Comparison of ENCODE assay signal across 8 cellular contexts in genomic region chr17:4939804-4940624, GRCh38. TPM values are rescaled to one million over a fixed set of nuclear protein-coding genes. Genes with fewer than 3 reads are reported as not detected.
DNase-seq lines count a peak whose midpoint lies in the region; ATAC-seq, FAIRE-seq and TF ChIP-seq lines count a peak whose summit lies in the region.

Gene RNF167, plus strand, starts transcription at chr17:4940268. Its CDS starts 642 bp downstream, at chr17:4940910.
A gene with protein sequence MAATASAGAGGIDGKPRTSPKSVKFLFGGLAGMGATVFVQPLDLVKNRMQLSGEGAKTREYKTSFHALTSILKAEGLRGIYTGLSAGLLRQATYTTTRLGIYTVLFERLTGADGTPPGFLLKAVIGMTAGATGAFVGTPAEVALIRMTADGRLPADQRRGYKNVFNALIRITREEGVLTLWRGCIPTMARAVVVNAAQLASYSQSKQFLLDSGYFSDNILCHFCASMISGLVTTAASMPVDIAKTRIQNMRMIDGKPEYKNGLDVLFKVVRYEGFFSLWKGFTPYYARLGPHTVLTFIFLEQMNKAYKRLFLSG (minus strand): TSS chr17:4940046. CDS start chr17:4939910, 136 bp downstream.

- H3K36me3 ChIP-seq in OCI-LY3 (replicated peaks; ENCODE audit: low read depth, low read length) = peaks cover 38% of the 10 kb centered on the region
- H3K36me3 ChIP-seq in mesodermal cell (ENCODE audit: control insufficient read depth, insufficient read depth, low read length) = peaks cover 67% of the 10 kb centered on the region

- no peaks in the 10 kb centered on the region for H3K9me3 ChIP-seq in OCI-LY3 (ENCODE audit: insufficient read depth, low read length)
- H3K9me3 ChIP-seq in mesodermal cell (ENCODE audit: control insufficient read depth, low read length) = no peaks in the 10 kb centered on the region

- peak within 1 kb of the TSS; percentile 18; the same call in 1 of the 2 replicates for H2AFZ ChIP-seq in OCI-LY3 (ENCODE audit: low read depth, low read length)

- TF ChIP-seq CTCF in OCI-LY3 (IDR thresholded peaks at IDR 0.05; ENCODE audit: low read depth, low read length) = no peak

- peak; percentile 67 for ATAC-seq in GM21515 (IDR thresholded peaks at IDR 0.05; ENCODE audit: unreplicated experiment)

- H3K4me3 ChIP-seq in OCI-LY3 (ENCODE audit: low read length) (peak within 1 kb of the TSS; percentile 98), mesodermal cell (ENCODE audit: extremely low read depth, insufficient read depth, low read length, poor library complexity, severe bottlenecking) (peak within 1 kb of the TSS; percentile 81)

- peaks cover 13% of the 10 kb centered on the region for H4K20me1 ChIP-seq in OCI-LY3 (ENCODE audit: insufficient read depth, low read length)

- H3K9ac ChIP-seq in OCI-LY3 (ENCODE audit: low read length) = peak within 1 kb of the TSS; percentile 97

- 0 to 1% methylated on average over 59 to 67 of the region's 75 CpGs for WGBS in mesodermal cell (ENCODE audit: insufficient coverage in 2 of 2), 2 experiments

- H3K4me2 ChIP-seq in OCI-LY3 (ENCODE audit: low read length) = peak within 1 kb of the TSS; percentile 99

- peaks cover 64% of the 10 kb centered on the region for H3K79me2 ChIP-seq in OCI-LY3 (ENCODE audit: low read length)

- no peaks in the 10 kb centered on the region for H3K27me3 ChIP-seq in OCI-LY3 (ENCODE audit: low read depth, low read length)

- H3K4me1 ChIP-seq in OCI-LY3 (ENCODE audit: low read length) (peaks cover 28% of the 10 kb centered on the region), mesodermal cell (ENCODE audit: control insufficient read depth, insufficient read depth, low read length, poor library complexity, severe bottlenecking) (peaks cover 40% of the 10 kb centered on the region)

- FAIRE-seq in endometrium (lab: Jason Lieb, UNC) = peak; percentile 89

- DNase-seq in D341Med (ENCODE audit: low spot score) = peak; percentile 94
- peak; percentile 84 for DNase-seq in HuH-7 (ENCODE audit: low spot score)
- DNase-seq in activated CD8-positive, alpha-beta memory T cell treated with anti-CD3 and anti-CD28 coated beads, Interleukin-2, amount 50 U/mL, for 48 hours = peak; percentile 95
- peak; percentile 93 to 95 for DNase-seq in stimulated activated CD8-positive, alpha-beta memory T cell treated with anti-CD3 and anti-CD28 coated beads, Interleukin-15, amount 100 ng/mL, for 4 hours (ENCODE audit: low read depth in 2 of 2)

- peak within 1 kb of the TSS; percentile 90 for H3K27ac ChIP-seq in OCI-LY3 (ENCODE audit: low read length)
- peak within 1 kb of the TSS; percentile 93 for H3K27ac ChIP-seq in mesodermal cell (ENCODE audit: low read depth, low read length, severe bottlenecking)

RNA-seq across cellular contexts. Expression of gene RNF167, which starts in this region (rescaled TPM):
- 89.9 TPM for polyA plus RNA-seq in mesodermal cell (2013, experiment 1 of 2)
- polyA plus RNA-seq in mesodermal cell (2013, experiment 2 of 2) = 77.0 TPM

RNA-seq across cellular contexts. Expression of the second gene that starts in this region (rescaled TPM):
- 52.8 TPM for polyA plus RNA-seq in mesodermal cell (2013, experiment 1 of 2)
- polyA plus RNA-seq in mesodermal cell (2013, experiment 2 of 2) = 49.4 TPM

Comparison
In these comparisons a context has a peak if more than half of its experiments do, and no peak if none do; other contexts are left out.
1. Peak in every context shown above with its lines: DNase-seq, ATAC-seq, H3K4me3 ChIP-seq and H3K27ac ChIP-seq.